In genomic region chrX:130555757-130556156, GRCh38 we compare ENCODE assay signal across 17 cellular contexts.
DNase-seq lines count a peak whose midpoint lies in the region; ATAC-seq and TF ChIP-seq lines count a peak whose summit lies in the region.
"Had no signal": no experiment of that assay in that cellular context is flagged by ENCODE, and none has a peak within 500 bp of the region (broad histone marks: within the 10 kb centered on the region; RNA-seq: fewer than 3 reads in every experiment).

No MANE protein-coding gene starts in this region.

- POLR2A ChIA-PET in SK-N-SH (lab: Yijun Ruan, JAX) = no interaction called here

- no peaks in the 10 kb centered on the region for H4K20me1 ChIP-seq in SK-N-SH (ENCODE audit: insufficient read depth)

- H2BK15ac ChIP-seq in mesenchymal stem cell (ENCODE audit: low read depth, poor library complexity, severe bottlenecking) = no peak overlapping the region

- TF ChIP-seq CTCF in SK-N-SH (IDR thresholded peaks at IDR 0.05) = no peak

- H3K23ac ChIP-seq in mesenchymal stem cell (ENCODE audit: low read length in 2 of 2) = no peak overlapping the region

- intact Hi-C loops in posterior cingulate gyrus (cut with DNase I) = no loop called here

- H3K14ac ChIP-seq in mesenchymal stem cell (ENCODE audit: low read length in 2 of 2) = no peak overlapping the region

- no peaks in the 10 kb centered on the region for H3K9me2 ChIP-seq in SK-N-SH

- H3F3A ChIP-seq in SK-N-SH (replicated peaks; ENCODE audit: insufficient read depth) = no peaks in the 10 kb centered on the region

- no peak overlapping the region for H2BK120ac ChIP-seq in mesenchymal stem cell (ENCODE audit: low read depth, low read length)

- H2AFZ ChIP-seq in SK-N-SH (ENCODE audit: low read depth) = no peak overlapping the region
- H2AFZ ChIP-seq in mesenchymal stem cell (ENCODE audit: low read depth, low read length) = no peak overlapping the region
- H2AFZ ChIP-seq: GM23338 had no signal

- no peak for TF ChIP-seq EP300 in SK-N-SH (IDR thresholded peaks at IDR 0.05; ENCODE audit: borderline replicate concordance in 1 of 2, low read depth in 1 of 2, low read length in 1 of 2)

- no peak overlapping the region for H3K4ac ChIP-seq in mesenchymal stem cell (ENCODE audit: low read depth in 1 of 2, low read length in 2 of 2)

- no peak overlapping the region for H4K91ac ChIP-seq in mesenchymal stem cell (ENCODE audit: low read length)

- H3K4me1 ChIP-seq in SK-N-SH (ENCODE audit: control insufficient read depth in 1 of 2, insufficient read depth in 2 of 2, low read depth in 1 of 2, low read length in 1 of 2) (peaks cover 0 to 5% of the 10 kb centered on the region in 2 experiments; a peak in 1 of 4 replicates), mesenchymal stem cell (ENCODE audit: control insufficient read depth, insufficient read depth, low read depth, low read length) (peaks cover 1% of the 10 kb centered on the region)

- no peaks in the 10 kb centered on the region for H3K9me3 ChIP-seq in SK-N-SH
- H3K9me3 ChIP-seq in mesenchymal stem cell (ENCODE audit: control insufficient read depth, low read length) = no peaks in the 10 kb centered on the region

- no peaks in the 10 kb centered on the region for H3K79me2 ChIP-seq in SK-N-SH (ENCODE audit: insufficient read depth)

- WGBS in SK-N-SH (ENCODE audit: low lambda C conversion rate) = 3% methylated on average over 3 of the region's 3 CpGs
- 88% methylated on average over 1 of the region's 3 CpGs for WGBS in mesenchymal stem cell

- no peak for ATAC-seq in SK-N-SH treated with all-trans-retinoic acid at 6 μM for 48 hours
- ATAC-seq in GM21723 (IDR thresholded peaks at IDR 0.05; ENCODE audit: unreplicated experiment) = no peak
- ATAC-seq: GM23338, HCT116 had no signal

- H3K4me3 ChIP-seq in SK-N-SH (ENCODE audit: low read depth in 2 of 2, low read length in 1 of 2) (no peak overlapping the region), mesenchymal stem cell (ENCODE audit: insufficient read depth in 1 of 2, low read depth in 1 of 2, low read length in 2 of 2) (no peak overlapping the region)
- H3K4me3 ChIP-seq: GM23338 had no signal

- no peak overlapping the region for H2BK5ac ChIP-seq in mesenchymal stem cell (ENCODE audit: low read depth, low read length, poor library complexity, severe bottlenecking)

- H3K9ac ChIP-seq in SK-N-SH = no peak overlapping the region
- H3K9ac ChIP-seq in mesenchymal stem cell (ENCODE audit: low read length) = peak overlapping the region; percentile 26

- H3K4me2 ChIP-seq in SK-N-SH = no peak overlapping the region
- no peak overlapping the region for H3K4me2 ChIP-seq in mesenchymal stem cell (ENCODE audit: low read length, poor library complexity, severe bottlenecking)
- H3K4me2 ChIP-seq: GM23338 had no signal

- H3K27ac ChIP-seq in SK-N-SH (ENCODE audit: low read depth in 2 of 2, low read length in 1 of 2) (peak overlapping the region in 1 of 2 experiments; percentile 91; a peak in 2 of 4 replicates), mesenchymal stem cell (ENCODE audit: low read length, poor library complexity, severe bottlenecking) (no peak overlapping the region)

- no peak overlapping the region for H3K18ac ChIP-seq in mesenchymal stem cell (ENCODE audit: low read depth in 1 of 2, low read length in 2 of 2)

- DNase-seq in SK-N-SH (peak; percentile 21), SK-N-DZ (ENCODE audit: low spot score) (peak; percentile 60), mesenchymal stem cell (no peak), posterior cingulate gyrus (no peak)
- DNase-seq: 8988T; C1 segment of cervical spinal cord; Calu3; CD4-positive, alpha-beta memory T cell; COR-L47; DMS53; DMS79 treated with DMSO at 0.1 percent for 48 hours; GF-D8; H9 had no signal

- no peaks in the 10 kb centered on the region for H3K36me3 ChIP-seq in SK-N-SH (replicated peaks in 1 of 2; ENCODE audit: control insufficient read depth in 1 of 2, insufficient read depth in 2 of 2, low read length in 1 of 2)
- no peaks in the 10 kb centered on the region for H3K36me3 ChIP-seq in mesenchymal stem cell (ENCODE audit: control insufficient read depth in 1 of 2, insufficient read depth in 2 of 2, low read depth in 1 of 2, low read length in 2 of 2)

- no peak overlapping the region for H2AK5ac ChIP-seq in mesenchymal stem cell (ENCODE audit: low read length, severe bottlenecking)

- no peak overlapping the region for H2BK12ac ChIP-seq in mesenchymal stem cell (ENCODE audit: low read length in 2 of 2)

- H4K8ac ChIP-seq in mesenchymal stem cell (ENCODE audit: low read length) = no peak overlapping the region

- no peaks in the 10 kb centered on the region for H3K79me1 ChIP-seq in mesenchymal stem cell (replicated peaks; ENCODE audit: low read length, poor library complexity, severe bottlenecking)

- CTCF ChIA-PET in SK-N-SH (lab: Yijun Ruan, JAX) = interaction anchor here (2.1 to 2.7 kb wide), 2 partner anchors 16 to 20 kb away, joined by 13 to 20 read pairs; no protein-coding TSS in a partner anchor

- H3K27me3 ChIP-seq in SK-N-SH (ENCODE audit: insufficient read depth) = peaks cover 19% of the 10 kb centered on the region; the same call in 1 of the 2 replicates
- H3K27me3 ChIP-seq in mesenchymal stem cell (ENCODE audit: control insufficient read depth in 1 of 2, insufficient read depth in 1 of 2, low read length in 2 of 2) = peaks cover 0 to 6% of the 10 kb centered on the region in 2 experiments

- no peak for TF ChIP-seq RAD21 in SK-N-SH (IDR thresholded peaks at IDR 0.05; ENCODE audit: low read length)

TF ChIP-seq in SK-N-SH, 30 proteins besides CTCF, POLR2A, EP300 and RAD21 (continues in another document):
- TF ChIP-seq GATA2 (CRISPR knock-in tag; IDR thresholded peaks at IDR 0.05) (peak; percentile 52), FOSL2 (IDR thresholded peaks at IDR 0.05; ENCODE audit: borderline replicate concordance, low read depth) (no peak)
- TF ChIP-seq, protein P1, sequence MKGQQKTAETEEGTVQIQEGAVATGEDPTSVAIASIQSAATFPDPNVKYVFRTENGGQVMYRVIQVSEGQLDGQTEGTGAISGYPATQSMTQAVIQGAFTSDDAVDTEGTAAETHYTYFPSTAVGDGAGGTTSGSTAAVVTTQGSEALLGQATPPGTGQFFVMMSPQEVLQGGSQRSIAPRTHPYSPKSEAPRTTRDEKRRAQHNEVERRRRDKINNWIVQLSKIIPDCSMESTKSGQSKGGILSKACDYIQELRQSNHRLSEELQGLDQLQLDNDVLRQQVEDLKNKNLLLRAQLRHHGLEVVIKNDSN (IDR thresholded peaks at IDR 0.05; ENCODE audit: borderline replicate concordance, low read depth) = no peak

TF ChIP-seq in SK-N-SH treated with all-trans-retinoic acid at 6 μM for 48 hours, 23 proteins besides CTCF, POLR2A, EP300 and RAD21 (continues in another document):
- TF ChIP-seq ZNF565 (CRISPR knock-in tag; conservative IDR thresholded peaks at IDR 0.05; ENCODE audit: low read depth) (no peak), TCF4 (CRISPR knock-in tag; IDR thresholded peaks at IDR 0.05; ENCODE audit: borderline replicate concordance) (no peak), ZNF8 (CRISPR knock-in tag; IDR thresholded peaks at IDR 0.05) (no peak), ZFP30 (CRISPR knock-in tag; IDR thresholded peaks at IDR 0.05) (no peak), TSHZ2 (CRISPR knock-in tag; IDR thresholded peaks at IDR 0.05) (no peak), TOX (CRISPR knock-in tag; IDR thresholded peaks at IDR 0.05; ENCODE audit: borderline replicate concordance) (no peak), ARNTL (CRISPR knock-in tag; IDR thresholded peaks at IDR 0.05; ENCODE audit: borderline replicate concordance, low read depth) (no peak), CREB5 (CRISPR knock-in tag; IDR thresholded peaks at IDR 0.05; ENCODE audit: low read depth) (no peak), OSR1 (CRISPR knock-in tag; IDR thresholded peaks at IDR 0.05) (no peak), ISL1 (CRISPR knock-in tag; IDR thresholded peaks at IDR 0.05) (no peak)

Comparison
In these comparisons a context has a peak if more than half of its experiments do, and no peak if none do; other contexts are left out.
1. DNase-seq: peak in SK-N-SH (single experiment) and SK-N-DZ (single experiment); none in mesenchymal stem cell (single experiment) and posterior cingulate gyrus (0 of 10).